Comparison of ENCODE assay signal across 1 cellular context in the genomic region with DNA sequence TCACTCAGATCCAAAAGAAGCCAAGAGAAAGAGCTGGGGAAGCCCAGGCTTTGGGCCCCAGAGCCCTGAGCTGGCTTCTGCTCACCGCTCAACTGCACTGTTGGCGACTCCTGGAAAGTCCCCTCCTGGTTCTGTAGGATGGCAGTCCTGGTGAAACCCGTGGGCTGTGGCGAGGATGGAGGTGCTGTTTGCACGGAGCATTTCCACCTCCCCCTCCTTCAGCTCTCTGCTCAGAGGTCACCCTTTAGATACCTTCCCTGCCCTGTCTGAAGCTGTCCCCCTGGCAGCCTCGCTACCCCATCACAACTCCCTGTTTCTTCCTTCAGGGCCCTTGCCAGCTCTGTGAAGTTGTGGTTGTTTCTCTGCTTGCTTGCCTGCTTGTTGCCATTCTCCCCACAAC.
TF ChIP-seq lines count a peak whose summit lies in the region.

No MANE protein-coding gene starts in this region.

TF ChIP-seq in H1, 55 proteins besides CTCF, POLR2A, EP300 and RAD21:
- TF ChIP-seq SRF (IDR thresholded peaks at IDR 0.05; ENCODE audit: low read depth, low read length) (no peak), TAF1 (IDR thresholded peaks at IDR 0.05; ENCODE audit: low read depth, low read length) (no peak), RNF2 (IDR thresholded peaks at IDR 0.05; ENCODE audit: borderline replicate concordance, low read depth, low read length, missing control alignments, poor library complexity, severe bottlenecking) (no peak), ASH2L (IDR thresholded peaks at IDR 0.05; ENCODE audit: low read length) (no peak), GABPA (IDR thresholded peaks at IDR 0.05; ENCODE audit: borderline replicate concordance, insufficient read depth, low read length) (no peak), TEAD4 (IDR thresholded peaks at IDR 0.05; ENCODE audit: low read depth, low read length) (no peak), SP1 (IDR thresholded peaks at IDR 0.05; ENCODE audit: low read depth, low read length) (no peak), PHF8 (conservative IDR thresholded peaks at IDR 0.05; ENCODE audit: low read depth, low read length) (no peak)
